ENCODE assay signal across 1 cellular context in genomic region chr3:10248184-10248983, GRCh38.
TF ChIP-seq lines count a peak whose summit lies in the region.

TATDN2 (plus strand) TSS chr3:10248459; CDS start chr3:10249201, 742 bp downstream.

TF ChIP-seq in K562, 482 proteins besides CTCF, POLR2A, EP300 and RAD21 (continued from another document and continues in another):
- TF ChIP-seq SAFB (IDR thresholded peaks at IDR 0.05; ENCODE audit: borderline replicate concordance, low read depth, low read length) (no peak), ZNF232 (CRISPR knock-in tag; IDR thresholded peaks at IDR 0.05) (0 out of 2 replicates have a peak, but pooled peaks have one; percentile 28), ZNF121 (CRISPR knock-in tag; conservative IDR thresholded peaks at IDR 0.05) (no peak), NRF1 (conservative IDR thresholded peaks at IDR 0.05 in 1 of 2, IDR thresholded peaks at IDR 0.05 in 1 of 2) (peak; percentile 87 to 89), NFATC3 (IDR thresholded peaks at IDR 0.05) (no peak), HNRNPL (IDR thresholded peaks at IDR 0.05; ENCODE audit: low read depth, low read length) (peak; percentile 63; the same call in 1 of the 2 replicates), ZNF740 (CRISPR knock-in tag; IDR thresholded peaks at IDR 0.05) (0 out of 2 replicates have a peak, but pooled peaks have one; percentile 59), ZNF740 (tag; IDR thresholded peaks at IDR 0.05) (no peak), ATF6 (CRISPR knock-in tag; IDR thresholded peaks at IDR 0.05) (peak; percentile 91; the same call in 1 of the 2 replicates), POLR2B (IDR thresholded peaks at IDR 0.05; ENCODE audit: low read depth, partially characterized antibody) (peak; percentile 39), RCOR1 (IDR thresholded peaks at IDR 0.05; ENCODE audit: borderline replicate concordance in 1 of 2, low read depth in 2 of 2, low read length in 2 of 2) (peak in 1 of 2 experiments; percentile 68; a peak in 2 of 4 replicates), TFAP4 (CRISPR knock-in tag; IDR thresholded peaks at IDR 0.05; ENCODE audit: borderline replicate concordance) (peak; percentile 90), HDAC1 (IDR thresholded peaks at IDR 0.05) (peak in 1 of 2 experiments; percentile 71; a peak in 2 of 4 replicates), THRB (CRISPR knock-in tag; conservative IDR thresholded peaks at IDR 0.05) (no peak), RBM17 (IDR thresholded peaks at IDR 0.05; ENCODE audit: borderline replicate concordance, low read depth, low read length) (no peak), TCF3 (CRISPR knock-in tag; IDR thresholded peaks at IDR 0.05) (0 out of 2 replicates have a peak, but pooled peaks have one; percentile 40), HDAC8 (tag; IDR thresholded peaks at IDR 0.05) (no peak), TRIM24 (IDR thresholded peaks at IDR 0.05) (peak in 1 of 2 experiments; percentile 65; a peak in 3 of 4 replicates), HDAC2 (IDR thresholded peaks at IDR 0.05) (no peak), MTA3 (IDR thresholded peaks at IDR 0.05; ENCODE audit: borderline replicate concordance) (peak; percentile 79), RB1 (IDR thresholded peaks at IDR 0.05; ENCODE audit: low read depth) (peak; percentile 87), THAP12 (CRISPR knock-in tag; IDR thresholded peaks at IDR 0.05) (peak; percentile 93), FOXJ2 (tag; IDR thresholded peaks at IDR 0.05) (no peak), XRCC3 (IDR thresholded peaks at IDR 0.05) (no peak), ZNF76 (CRISPR knock-in tag; IDR thresholded peaks at IDR 0.05; ENCODE audit: borderline replicate concordance) (peak; percentile 69; the same call in 1 of the 2 replicates), PATZ1 (CRISPR knock-in tag; IDR thresholded peaks at IDR 0.05; ENCODE audit: borderline replicate concordance) (no peak), ELF1 (tag; IDR thresholded peaks at IDR 0.05) (peak; percentile 85), ZNF507 (tag; conservative IDR thresholded peaks at IDR 0.05) (no peak), NONO (IDR thresholded peaks at IDR 0.05; ENCODE audit: low read depth in 2 of 2, low read length in 1 of 2) (peak; percentile 83 to 92), STAG1 (CRISPR knock-in tag; IDR thresholded peaks at IDR 0.05; ENCODE audit: borderline replicate concordance) (0 out of 2 replicates have a peak, but pooled peaks have one; percentile 15), ZBTB17 (CRISPR knock-in tag; IDR thresholded peaks at IDR 0.05) (peak; percentile 71; the same call in 1 of the 2 replicates), MEF2A (IDR thresholded peaks at IDR 0.05; ENCODE audit: control insufficient read depth, low read depth, low read length) (no peak), ERF (CRISPR knock-in tag; IDR thresholded peaks at IDR 0.05) (0 out of 2 replicates have a peak, but pooled peaks have one; percentile 48), FOXP1 (CRISPR knock-in tag; IDR thresholded peaks at IDR 0.05) (peak; percentile 68), MTA1 (IDR thresholded peaks at IDR 0.05; ENCODE audit: borderline replicate concordance) (no peak), FOXA3 (CRISPR knock-in tag; conservative IDR thresholded peaks at IDR 0.05 in 1 of 2, IDR thresholded peaks at IDR 0.05 in 1 of 2) (peak in 1 of 2 experiments; percentile 83; a peak in 2 of 4 replicates), ZNF431 (CRISPR knock-in tag; IDR thresholded peaks at IDR 0.05) (peak; percentile 30; the same call in 1 of the 2 replicates), HLTF (IDR thresholded peaks at IDR 0.05) (no peak), NEUROD1 (IDR thresholded peaks at IDR 0.05; ENCODE audit: borderline replicate concordance, low read depth, low read length, partially characterized antibody) (peak; percentile 63), PTBP1 (IDR thresholded peaks at IDR 0.05; ENCODE audit: low read depth, low read length) (peak; percentile 70; the same call in 1 of the 2 replicates), GABPA (tag; conservative IDR thresholded peaks at IDR 0.05; ENCODE audit: low read depth) (peak; percentile 76), FOSL1 (tag; conservative IDR thresholded peaks at IDR 0.05) (no peak), RBFOX2 (IDR thresholded peaks at IDR 0.05; ENCODE audit: low read depth, low read length) (peak; percentile 91), KAT7 (CRISPR knock-in tag; IDR thresholded peaks at IDR 0.05; ENCODE audit: borderline replicate concordance) (peak; percentile 69; the same call in 1 of the 2 replicates), MNT (conservative IDR thresholded peaks at IDR 0.05) (peak in 1 of 2 experiments; percentile 67), TEAD1 (CRISPR knock-in tag; IDR thresholded peaks at IDR 0.05) (no peak; a peak in 1 of 4 replicates), NR2F6 (CRISPR knock-in tag; IDR thresholded peaks at IDR 0.05) (no peak), ZNF639 (CRISPR knock-in tag; conservative IDR thresholded peaks at IDR 0.05 in 1 of 2, IDR thresholded peaks at IDR 0.05 in 1 of 2) (peak in 1 of 2 experiments; percentile 76; a peak in 1 of 4 replicates), SOX6 (IDR thresholded peaks at IDR 0.05) (peak; percentile 70), DDX20 (tag; IDR thresholded peaks at IDR 0.05; ENCODE audit: low read depth) (no peak), YY1 (IDR thresholded peaks at IDR 0.05; ENCODE audit: borderline replicate concordance in 1 of 3, control insufficient read depth in 1 of 3, extremely low read depth in 1 of 3, insufficient read depth in 3 of 3, insufficient read length in 1 of 3, insufficient replicate concordance in 2 of 3, low read depth in 1 of 3, low read length in 2 of 3) (peak in 2 of 3 experiments; percentile 70 to 77), NCOR1 (IDR thresholded peaks at IDR 0.05) (no peak), CLOCK (CRISPR knock-in tag; IDR thresholded peaks at IDR 0.05; ENCODE audit: borderline replicate concordance) (no peak), KLF13 (tag; IDR thresholded peaks at IDR 0.05; ENCODE audit: borderline replicate concordance, low read depth) (0 out of 2 replicates have a peak, but pooled peaks have one; percentile 26), TBP (optimal IDR thresholded peaks at IDR 0.05; ENCODE audit: low read depth, low read length) (peak; percentile 80), NCOA1 (IDR thresholded peaks at IDR 0.05; ENCODE audit: low read depth) (no peak)
